ENCODE assay signal across 20 cellular contexts in genomic region chr3:69271098-69271497, GRCh38.
"Had no signal": no experiment of that assay in that cellular context is flagged by ENCODE, and none has a peak within 500 bp of the region (broad histone marks: within the 10 kb centered on the region; RNA-seq: fewer than 3 reads in every experiment).

No MANE protein-coding gene starts in this region.

- H3K27ac ChIP-seq: esophagus squamous epithelium, gastroesophageal sphincter, neural progenitor cell, pancreas, psoas muscle, sigmoid colon, skin epidermis, thyroid gland had no signal

- ATAC-seq: effector memory CD8-positive, alpha-beta T cell; gastroesophageal sphincter; left colon; natural killer cell treated with Interleukin-12 subunit alpha and Interleukin-12 subunit beta and Interleukin-15 and Interleukin-18, amount 100 ng/mL, for 72 hours; pancreas; psoas muscle; stimulated activated naive B cell treated with anti-CD40 and anti-IgM and Interleukin-4, amounts not matched to agents 10 μg/mL and 1 μg/mL and 100 μg/mL, for 72 hours; stimulated activated naive CD8-positive, alpha-beta T cell treated with anti-CD3 and anti-CD28 coated beads, Interleukin-15, amount 100 ng/mL, for 72 hours had no signal

- H3K36me3 Mint-ChIP-seq: mesothelial cell of epicardium; natural killer cell treated with Interleukin-12 subunit alpha and Interleukin-12 subunit beta and Interleukin-15 and Interleukin-18, amount 100 ng/mL, for 72 hours; neural progenitor cell; stimulated activated naive B cell treated with anti-CD40 and anti-IgM and Interleukin-4, amounts not matched to agents 10 μg/mL and 1 μg/mL and 100 μg/mL, for 72 hours; type B pancreatic cell had no signal

- H3K4me3 Mint-ChIP-seq: effector memory CD8-positive, alpha-beta T cell; mesothelial cell of epicardium; natural killer cell treated with Interleukin-12 subunit alpha and Interleukin-12 subunit beta and Interleukin-15 and Interleukin-18, amount 100 ng/mL, for 72 hours; neural progenitor cell; stimulated activated naive B cell treated with anti-CD40 and anti-IgM and Interleukin-4, amounts not matched to agents 10 μg/mL and 1 μg/mL and 100 μg/mL, for 72 hours; stimulated activated naive CD8-positive, alpha-beta T cell treated with anti-CD3 and anti-CD28 coated beads, Interleukin-15, amount 100 ng/mL, for 72 hours; type B pancreatic cell had no signal

- H3K4me1 Mint-ChIP-seq: neural progenitor cell; stimulated activated naive B cell treated with anti-CD40 and anti-IgM and Interleukin-4, amounts not matched to agents 10 μg/mL and 1 μg/mL and 100 μg/mL, for 72 hours; stimulated activated naive CD8-positive, alpha-beta T cell treated with anti-CD3 and anti-CD28 coated beads, Interleukin-15, amount 100 ng/mL, for 72 hours had no signal

- H3K27me3 Mint-ChIP-seq: effector memory CD8-positive, alpha-beta T cell; natural killer cell treated with Interleukin-12 subunit alpha and Interleukin-12 subunit beta and Interleukin-15 and Interleukin-18, amount 100 ng/mL, for 72 hours; stimulated activated naive B cell treated with anti-CD40 and anti-IgM and Interleukin-4, amounts not matched to agents 10 μg/mL and 1 μg/mL and 100 μg/mL, for 72 hours; stimulated activated naive CD8-positive, alpha-beta T cell treated with anti-CD3 and anti-CD28 coated beads, Interleukin-15, amount 100 ng/mL, for 72 hours; type B pancreatic cell had no signal

- DNase-seq: effector memory CD8-positive, alpha-beta T cell; esophagus squamous epithelium; foreskin fibroblast; kidney; left colon; mammary epithelial cell; pancreas; psoas muscle; sigmoid colon; stimulated activated CD4-positive, alpha-beta T cell treated with anti-CD3 and anti-CD28 coated beads, Interleukin-2, amount 100 ng/mL, for 24 hours; stimulated activated CD4-positive, alpha-beta T cell treated with anti-CD3 and anti-CD28 coated beads, Interleukin-4, amount 100 ng/mL, for 4 hours; stimulated activated naive B cell treated with anti-CD40 and anti-IgM and Interleukin-4, amounts not matched to agents 10 μg/mL and 1 μg/mL and 100 μg/mL, for 72 hours; stimulated activated naive CD8-positive, alpha-beta T cell treated with anti-CD3 and anti-CD28 coated beads, Interleukin-15, amount 100 ng/mL, for 72 hours; thyroid gland had no signal

- H3K9me3 Mint-ChIP-seq: effector memory CD8-positive, alpha-beta T cell; mesothelial cell of epicardium; natural killer cell treated with Interleukin-12 subunit alpha and Interleukin-12 subunit beta and Interleukin-15 and Interleukin-18, amount 100 ng/mL, for 72 hours; neural progenitor cell; stimulated activated naive B cell treated with anti-CD40 and anti-IgM and Interleukin-4, amounts not matched to agents 10 μg/mL and 1 μg/mL and 100 μg/mL, for 72 hours; stimulated activated naive CD8-positive, alpha-beta T cell treated with anti-CD3 and anti-CD28 coated beads, Interleukin-15, amount 100 ng/mL, for 72 hours; type B pancreatic cell had no signal
